In genomic region chr1:29332204-29332603, GRCh38 we compare ENCODE assay signal across 8 cellular contexts.
DNase-seq lines count a peak whose midpoint lies in the region.

No MANE protein-coding gene starts in this region.

- no peak overlapping the region for H3K4me3 Mint-ChIP-seq in T-helper 2 cell treated with Interferon-gamma antibody and Interleukin-4, amounts not matched to agents 5 μg/mL and 100 μg/mL, for 36 hours

- no peak overlapping the region for H3K27ac ChIP-seq in SK-N-MC

- no peaks in the 10 kb centered on the region for H3K36me3 Mint-ChIP-seq in T-helper 2 cell treated with Interferon-gamma antibody and Interleukin-4, amounts not matched to agents 5 μg/mL and 100 μg/mL, for 36 hours (ENCODE audit: low read depth)

- H3K9me3 ChIP-seq in SK-N-MC (ENCODE audit: low read depth, low read length), result no peaks in the 10 kb centered on the region

- H3K4me1 Mint-ChIP-seq in T-helper 2 cell treated with Interferon-gamma antibody and Interleukin-4, amounts not matched to agents 5 μg/mL and 100 μg/mL, for 36 hours (ENCODE audit: low read depth), result no peaks in the 10 kb centered on the region

- H3K9me3 Mint-ChIP-seq in T-helper 2 cell treated with Interferon-gamma antibody and Interleukin-4, amounts not matched to agents 5 μg/mL and 100 μg/mL, for 36 hours, result no peaks in the 10 kb centered on the region

- DNase-seq in DMS53 (lab: John Stamatoyannopoulos, UW) (peak; percentile 72), H7 (peak; percentile 68), SK-N-MC (ENCODE audit: low read depth, low spot score) (peak; percentile 6), iPS-NIHi7 (ENCODE audit: extremely low spot score) (peak; percentile 77), activated T-cell treated with anti-CD3 and anti-CD28 coated beads for 4 hours (no peak), NCI-H1048 (lab: John Stamatoyannopoulos, UW) (no peak), kidney glomerular epithelial cell (lab: John Stamatoyannopoulos, UW) (no peak)
- no peak for DNase-seq in T-helper 2 cell treated with Interferon-gamma antibody and Interleukin-4, amounts not matched to agents 5 μg/mL and 100 μg/mL, for 36 hours (ENCODE audit: low spot score)

- H3K4me3 ChIP-seq in H7 (ENCODE audit: insufficient read depth, low read depth, low read length), result no peak overlapping the region
- no peak overlapping the region for H3K4me3 ChIP-seq in SK-N-MC

- H3K27ac Mint-ChIP-seq in T-helper 2 cell treated with Interferon-gamma antibody and Interleukin-4, amounts not matched to agents 5 μg/mL and 100 μg/mL, for 36 hours, result no peak overlapping the region

- H3K9ac ChIP-seq in SK-N-MC (ENCODE audit: insufficient read length), result no peak overlapping the region

- H3K27me3 Mint-ChIP-seq in T-helper 2 cell treated with Interferon-gamma antibody and Interleukin-4, amounts not matched to agents 5 μg/mL and 100 μg/mL, for 36 hours (ENCODE audit: low read depth), result peaks cover 12% of the 10 kb centered on the region

- H3K36me3 ChIP-seq in H7 (replicated peaks; ENCODE audit: control insufficient read depth, insufficient read depth, low read length) (no peaks in the 10 kb centered on the region), SK-N-MC (ENCODE audit: insufficient read depth, low read length) (no peaks in the 10 kb centered on the region)

- H3K27me3 ChIP-seq in H7 (ENCODE audit: control insufficient read depth, insufficient read depth, low read length), result peaks cover 2% of the 10 kb centered on the region; the same call in 1 of the 2 replicates

Comparison
In these comparisons a context has a peak if more than half of its experiments do, and no peak if none do; other contexts are left out.
1. DNase-seq: peak in DMS53 (single experiment), H7 (single experiment), SK-N-MC (single experiment) and iPS-NIHi7 (single experiment); none in activated T-cell treated with anti-CD3 and anti-CD28 coated beads for 4 hours (single experiment), T-helper 2 cell treated with Interferon-gamma antibody and Interleukin-4, amounts not matched to agents 5 μg/mL and 100 μg/mL, for 36 hours (single experiment), NCI-H1048 (single experiment) and kidney glomerular epithelial cell (single experiment).